12 cellular contexts compared by ENCODE assay signal in genomic region chr16:81237282-81237681, GRCh38. TPM values are rescaled to one million over a fixed set of nuclear protein-coding genes. Genes with fewer than 3 reads are reported as not detected.
DNase-seq lines count a peak whose midpoint lies in the region; ATAC-seq and TF ChIP-seq lines count a peak whose summit lies in the region.
"Had no signal": no experiment of that assay in that cellular context is flagged by ENCODE, and none has a peak within 500 bp of the region (broad histone marks: within the 10 kb centered on the region; RNA-seq: fewer than 3 reads in every experiment).

No MANE protein-coding gene starts in this region.

- H3K36me3 ChIP-seq in fibroblast of lung (ENCODE audit: control insufficient read depth, insufficient read depth, low read length) (no peaks in the 10 kb centered on the region), transverse colon (no peaks in the 10 kb centered on the region)

- no peak overlapping the region for H3K9ac ChIP-seq in fibroblast of lung (ENCODE audit: insufficient read depth, low read length)
- H3K9ac ChIP-seq: parathyroid adenoma had no signal

- no peaks in the 10 kb centered on the region for H3K27me3 ChIP-seq in fibroblast of lung (ENCODE audit: control insufficient read depth, insufficient read depth, low read length)
- H3K27me3 ChIP-seq in transverse colon, result no peaks in the 10 kb centered on the region

- in situ Hi-C loops in transverse colon (cut with MboI; ENCODE audit: low pct_ligation_motif_present in 1 of 4, low pct_unique_long_range_greater_than_20kb in 1 of 4, low sequenced_read_pairs in 3 of 4), result no loop called here

- H3K9me3 ChIP-seq in fibroblast of lung (ENCODE audit: control insufficient read depth, insufficient read depth, low read depth, low read length) (no peaks in the 10 kb centered on the region), transverse colon (no peaks in the 10 kb centered on the region)

- H3K79me2 ChIP-seq in fibroblast of lung (ENCODE audit: control insufficient read depth, insufficient read depth, low read length), result no peaks in the 10 kb centered on the region
- H3K79me2 ChIP-seq: parathyroid adenoma had no signal

- H3K27me3 Mint-ChIP-seq in effector memory CD8-positive, alpha-beta T cell, result peaks cover 5 to 10% of the 10 kb centered on the region in 2 donors

- no peak for TF ChIP-seq POLR2A in transverse colon (IDR thresholded peaks at IDR 0.05)

- H2AFZ ChIP-seq in fibroblast of lung (ENCODE audit: low read length), result peak overlapping the region; percentile 23

- TF ChIP-seq CTCF in fibroblast of lung (conservative IDR thresholded peaks at IDR 0.05 in 1 of 2, IDR thresholded peaks at IDR 0.05 in 1 of 2; ENCODE audit: low read depth in 1 of 2, low read length in 2 of 2) (no peak), transverse colon (IDR thresholded peaks at IDR 0.05) (no peak)

- H3K4me3 ChIP-seq in fibroblast of lung (replicated peaks in 1 of 4; ENCODE audit: control extremely low read depth in 1 of 4, insufficient read depth in 1 of 4, low read depth in 3 of 4, low read length in 4 of 4), result no peak overlapping the region
- H3K4me3 ChIP-seq in transverse colon, result peak overlapping the region in 1 of 4 donors; percentile 55

- H4K20me1 ChIP-seq in fibroblast of lung (ENCODE audit: control insufficient read depth, extremely low read depth, insufficient read depth, low read length), result no peaks in the 10 kb centered on the region

- DNase-seq in DMS 273 (lab: John Stamatoyannopoulos, UW; ENCODE audit: unreplicated experiment), result peak; percentile 48
- DNase-seq in DMS 273 treated with DMSO at 0.1 percent for 48 hours (lab: John Stamatoyannopoulos, UW), result no peak
- DNase-seq in fibroblast of lung (ENCODE audit: low read depth in 2 of 2), result peak; percentile 9 to 86
- DNase-seq in midbrain (lab: John Stamatoyannopoulos, UW), result peak; percentile 63
- peak; percentile 64 for DNase-seq in transverse colon
- DNase-seq in SIG-M5 (lab: John Stamatoyannopoulos, UW), result no peak
- DNase-seq in effector memory CD8-positive, alpha-beta T cell, result no peak
- DNase-seq: 8988T; activated T-cell treated with anti-CD3 and anti-CD28 coated beads, Interleukin-2, amount 50 U/mL, for 72 hours had no signal

- H3K4me3 Mint-ChIP-seq in effector memory CD8-positive, alpha-beta T cell, result no peak overlapping the region
- H3K4me3 Mint-ChIP-seq: activated T-cell treated with anti-CD3 and anti-CD28 coated beads, Interleukin-2, amount 50 U/mL, for 72 hours had no signal

- H3K36me3 Mint-ChIP-seq in effector memory CD8-positive, alpha-beta T cell (ENCODE audit: insufficient read depth), result no peaks in the 10 kb centered on the region

- H3K27ac ChIP-seq in fibroblast of lung (ENCODE audit: insufficient read depth, low read length) (no peak overlapping the region), transverse colon (peak overlapping the region; percentile 85 to 89 (median 86))
- H3K27ac ChIP-seq: parathyroid adenoma had no signal

- H3K9me3 Mint-ChIP-seq in effector memory CD8-positive, alpha-beta T cell, result no peaks in the 10 kb centered on the region
- H3K9me3 Mint-ChIP-seq: activated T-cell treated with anti-CD3 and anti-CD28 coated beads, Interleukin-2, amount 50 U/mL, for 72 hours had no signal

- no peaks in the 10 kb centered on the region for H3K4me1 ChIP-seq in fibroblast of lung (ENCODE audit: control insufficient read depth, extremely low read depth, insufficient read depth, low read length)
- H3K4me1 ChIP-seq in transverse colon, result peaks cover 0 to 23% (median 11%) of the 10 kb centered on the region in 4 donors
- H3K4me1 ChIP-seq: parathyroid adenoma had no signal

- no peak for ATAC-seq in GM19455 (IDR thresholded peaks at IDR 0.05; ENCODE audit: unreplicated experiment)
- ATAC-seq in effector memory CD8-positive, alpha-beta T cell (replicated peaks), result no peak
- ATAC-seq: activated T-cell treated with anti-CD3 and anti-CD28 coated beads, Interleukin-2, amount 50 U/mL, for 72 hours had no signal

- 30 to 53% methylated on average over 2 to 8 of the region's 8 CpGs for WGBS in transverse colon (ENCODE audit: low coverage in 1 of 2), 2 donors

- intact Hi-C loops in transverse colon (cut with DNase I; ENCODE audit: low total_unique reads), result no loop called here

- peaks cover 5 to 7% of the 10 kb centered on the region in 2 donors for H3K4me1 Mint-ChIP-seq in effector memory CD8-positive, alpha-beta T cell (ENCODE audit: low read depth in 2 of 2)

- no peak overlapping the region for H3K4me2 ChIP-seq in fibroblast of lung (ENCODE audit: extremely low read depth, insufficient read depth, low read length)

- TF ChIP-seq EP300 in transverse colon (IDR thresholded peaks at IDR 0.05; ENCODE audit: low read depth), result peak; percentile 58

- H3K27ac Mint-ChIP-seq in effector memory CD8-positive, alpha-beta T cell, result no peak overlapping the region
- H3K27ac Mint-ChIP-seq: activated T-cell treated with anti-CD3 and anti-CD28 coated beads, Interleukin-2, amount 50 U/mL, for 72 hours had no signal

RNA-seq across cellular contexts. Expression of gene BCO1, which starts 1.2 kb away (rescaled TPM):
- total RNA-seq in fibroblast of lung (under 0.01 and 0.26 TPM in 2 replicates), transverse colon (10 to 100 TPM in 1 of 4 donors, 1 to 10 TPM in 3; 1.6 to 18.3 (median 4.0) TPM)
- polyA plus RNA-seq in fibroblast of lung, result 0.05 and 0.10 TPM in 2 replicates
- polyA plus RNA-seq in fibroblast of lung (2012), result not detected in 2 replicates
- not detected in 2 replicates for polyA minus RNA-seq in fibroblast of lung (ENCODE audit: low replicate concordance)
- total RNA-seq: activated T-cell treated with anti-CD3 and anti-CD28 coated beads, Interleukin-2, amount 50 U/mL, for 72 hours; H1 had no signal

Comparison
In these comparisons a context has a peak if more than half of its experiments do, and no peak if none do; other contexts are left out.
1. DNase-seq: peak in DMS 273 (single experiment), fibroblast of lung (2 of 2), midbrain (single experiment) and transverse colon (single experiment); none in DMS 273 treated with DMSO at 0.1 percent for 48 hours (single experiment), SIG-M5 (single experiment) and effector memory CD8-positive, alpha-beta T cell (0 of 3).